Comparison of ENCODE assay signal across 9 cellular contexts in genomic region chr3:109113361-109113760, GRCh38. TPM values are rescaled to one million over a fixed set of nuclear protein-coding genes. Genes with fewer than 3 reads are reported as not detected.
"Had no signal": no experiment of that assay in that cellular context is flagged by ENCODE, and none has a peak within 500 bp of the region (broad histone marks: within the 10 kb centered on the region; RNA-seq: fewer than 3 reads in every experiment).

No MANE protein-coding gene starts in this region.

- ATAC-seq: GM23338, HepG2 had no signal

- H3K9me3 Mint-ChIP-seq: GM23338, H9, IgD-negative memory B cell had no signal

- H3K4me3 Mint-ChIP-seq: GM23338, H9, IgD-negative memory B cell had no signal

- DNase-seq: H9, HCEC 1CT had no signal

- H3K4me1 Mint-ChIP-seq: GM23338, H9, IgD-negative memory B cell had no signal

- H3K27ac Mint-ChIP-seq: GM23338, H9, IgD-negative memory B cell had no signal

- H3K36me3 Mint-ChIP-seq: IgD-negative memory B cell had no signal

- H3K4me3 ChIP-seq: GM23338 had no signal

- H3K27ac ChIP-seq: HL-60 had no signal

- FAIRE-seq: H1, H54, HepG2 had no signal

RNA-seq across cellular contexts. Expression of gene MORC1, which starts 4.6 kb away (rescaled TPM):
- total RNA-seq: GM23338, H1, H9, HepG2 had no signal
- polyA plus RNA-seq: GM23338, H1, HepG2, IgD-negative memory B cell had no signal

RNA-seq across cellular contexts. Expression of gene C3orf85, which starts 23.2 kb away (rescaled TPM):
- total RNA-seq: GM23338, H1, H9, HepG2, HT1080 had no signal
- polyA plus RNA-seq: GM23338, H1, HepG2, IgD-negative memory B cell had no signal
